In the genomic region with DNA sequence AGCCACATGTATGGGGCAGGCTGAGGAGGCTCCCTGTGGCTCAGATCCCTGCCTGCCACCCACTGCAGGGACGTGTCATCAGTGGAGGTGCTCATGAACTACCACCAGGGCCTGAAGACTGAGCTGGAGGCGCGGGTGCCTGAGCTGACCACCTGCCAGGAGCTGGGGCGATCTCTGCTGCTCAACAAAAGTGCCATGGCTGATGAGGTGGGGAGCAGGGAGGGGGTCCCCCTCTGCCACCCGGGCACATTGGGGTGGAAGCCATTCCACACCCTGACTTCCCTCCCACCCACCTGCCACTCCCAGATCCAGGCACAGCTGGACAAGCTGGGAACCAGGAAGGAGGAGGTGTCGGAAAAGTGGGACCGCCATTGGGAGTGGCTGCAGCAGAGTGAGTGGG, we compare ENCODE assay signal across 28 cellular contexts.
"Had no signal": no experiment of that assay in that cellular context is flagged by ENCODE, and none has a peak within 500 bp of the region (broad histone marks: within the 10 kb centered on the region; RNA-seq: fewer than 3 reads in every experiment).

No MANE protein-coding gene starts in this region.

- H3K9ac ChIP-seq: neural progenitor cell had no signal

- H3K36me3 ChIP-seq: left lung, neural progenitor cell, pancreas, prostate gland, thyroid gland, transverse colon, upper lobe of left lung, vagina had no signal

- H3K27me3 ChIP-seq: testis had no signal

- H3K4me3 ChIP-seq: left lung, lung, neural progenitor cell, pancreas, prostate gland, skin epidermis, stomach, testis, thyroid gland, transverse colon, upper lobe of left lung, vagina had no signal

- H3K4me1 ChIP-seq: neural progenitor cell had no signal

- DNase-seq: hippocampal formation; left colon; mesendoderm; naive B cell; natural killer cell; nephron progenitor cell; pancreas; retina; right cardiac atrium; stimulated activated CD4-positive, alpha-beta T cell treated with anti-CD3 and anti-CD28 coated beads, Interleukin-12 subunit alpha, Interleukin-12 subunit beta, amount 100 ng/mL, for 4 hours; stimulated activated CD4-positive, alpha-beta T cell treated with anti-CD3 and anti-CD28 coated beads, Interleukin-15, amount 100 ng/mL, for 24 hours; stimulated activated CD4-positive, alpha-beta T cell treated with anti-CD3 and anti-CD28 coated beads, Interleukin-2, amount 100 ng/mL, for 24 hours; stimulated activated CD4-positive, alpha-beta T cell treated with anti-CD3 and anti-CD28 coated beads, Interleukin-4, amount 100 ng/mL, for 1 hour; stimulated activated naive B cell treated with anti-CD40 and anti-IgM and Interleukin-4, amounts not matched to agents 10 μg/mL and 1 μg/mL and 100 μg/mL, for 72 hours; stimulated activated naive CD8-positive, alpha-beta T cell treated with anti-CD3 and anti-CD28 coated beads, Interleukin-15, Interleukin-2, amounts not matched to agents 100 U/mL and 50 U/mL, for 24 hours; stomach; testis; thyroid gland; transverse colon; upper lobe of left lung had no signal

- H3K4me2 ChIP-seq: neural progenitor cell had no signal

- H3K27ac ChIP-seq: left lung, neural progenitor cell, pancreas, prostate gland, skin epidermis, stomach, testis, thyroid gland, transverse colon, upper lobe of left lung, vagina had no signal

- H2AFZ ChIP-seq: neural progenitor cell had no signal

- ATAC-seq: left colon; left lung; natural killer cell; pancreas; right cardiac atrium; sciatic nerve; stimulated activated naive B cell treated with anti-CD40 and anti-IgM and Interleukin-4, amounts not matched to agents 10 μg/mL and 1 μg/mL and 100 μg/mL, for 72 hours; stimulated activated naive CD8-positive, alpha-beta T cell treated with anti-CD3 and anti-CD28 coated beads, Interleukin-15, Interleukin-2, amounts not matched to agents 100 U/mL and 50 U/mL, for 24 hours had no signal

- H3K9me3 ChIP-seq: left lung, pancreas, prostate gland, stomach, testis, thyroid gland, transverse colon, upper lobe of left lung, vagina had no signal

- FAIRE-seq: keratinocyte, pancreas had no signal
